In the genomic region with DNA sequence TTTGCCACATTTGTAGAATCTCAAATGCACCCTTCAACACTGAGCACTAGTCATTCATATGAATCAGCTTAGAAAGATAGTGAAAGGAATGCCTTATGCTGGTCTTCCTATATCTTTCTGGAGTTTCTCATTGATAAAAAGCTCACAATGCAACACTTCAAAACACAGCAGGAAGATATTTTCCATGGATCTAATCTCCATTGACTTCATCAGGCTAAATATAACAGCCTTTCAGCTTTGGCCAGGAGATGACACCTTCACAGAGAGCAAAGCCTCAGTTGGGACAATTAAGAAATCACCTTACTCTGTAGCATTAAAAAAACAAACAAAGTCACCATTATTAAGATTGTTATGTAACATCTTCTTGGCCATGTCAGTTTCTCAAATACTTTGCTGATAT, we compare ENCODE assay signal across 8 cellular contexts. TPM values are rescaled to one million over a fixed set of nuclear protein-coding genes. Genes with fewer than 3 reads are reported as not detected.
DNase-seq lines count a peak whose midpoint lies in the region; ATAC-seq, FAIRE-seq and TF ChIP-seq lines count a peak whose summit lies in the region.
"Had no signal": no experiment of that assay in that cellular context is flagged by ENCODE, and none has a peak within 500 bp of the region (broad histone marks: within the 10 kb centered on the region; RNA-seq: fewer than 3 reads in every experiment).

No MANE protein-coding gene starts in this region.

- TF ChIP-seq POLR2A in H54 (IDR thresholded peaks at IDR 0.05; ENCODE audit: low read depth, low read length) (no peak), gastrocnemius medialis (IDR thresholded peaks at IDR 0.05) (no peak)

- no peak overlapping the region for H3K4me3 ChIP-seq in foreskin fibroblast (ENCODE audit: low read depth in 1 of 2, low read length in 2 of 2)
- H3K4me3 ChIP-seq in gastrocnemius medialis = no peak overlapping the region
- no peak overlapping the region for H3K4me3 ChIP-seq in CD8-positive, alpha-beta memory T cell (ENCODE audit: low read length)

- no peaks in the 10 kb centered on the region for H3K9me3 ChIP-seq in gastrocnemius medialis
- H3K9me3 ChIP-seq in CD8-positive, alpha-beta memory T cell (ENCODE audit: low read length) = no peaks in the 10 kb centered on the region

- H3K27me3 ChIP-seq in gastrocnemius medialis = no peaks in the 10 kb centered on the region
- peaks cover 18% of the 10 kb centered on the region for H3K27me3 ChIP-seq in CD8-positive, alpha-beta memory T cell (ENCODE audit: insufficient read depth, low read length, poor library complexity, severe bottlenecking)

- peak; percentile 52 to 56 for ATAC-seq in gastrocnemius medialis
- ATAC-seq: activated CD8-positive, alpha-beta T cell treated with anti-CD3 and anti-CD28 coated beads for 36 hours had no signal

- H3K27me3 Mint-ChIP-seq in CD8-positive, alpha-beta memory T cell = peaks cover 20 to 69% of the 10 kb centered on the region in 2 donors

- H3K27ac Mint-ChIP-seq in CD8-positive, alpha-beta memory T cell = no peak overlapping the region
- H3K27ac Mint-ChIP-seq: activated CD8-positive, alpha-beta T cell treated with anti-CD3 and anti-CD28 coated beads for 36 hours had no signal

- no peaks in the 10 kb centered on the region for H3K36me3 Mint-ChIP-seq in CD8-positive, alpha-beta memory T cell

- H3K9me3 Mint-ChIP-seq in CD8-positive, alpha-beta memory T cell = no peaks in the 10 kb centered on the region
- H3K9me3 Mint-ChIP-seq: activated CD8-positive, alpha-beta T cell treated with anti-CD3 and anti-CD28 coated beads for 36 hours had no signal

- no peak overlapping the region for H3K27ac ChIP-seq in RWPE1
- H3K27ac ChIP-seq in gastrocnemius medialis = peak overlapping the region; percentile 68 to 94 (median 93)
- no peak overlapping the region for H3K27ac ChIP-seq in CD8-positive, alpha-beta memory T cell (ENCODE audit: low read depth, low read length)

- FAIRE-seq in H54 (lab: Jason Lieb, UNC) = peak; percentile 83

- CTCF ChIA-PET in RWPE1 (lab: Yijun Ruan, JAX) = interaction anchor here (0.6 to 1.7 kb wide), 6 partner anchors 55 to 973 kb away, joined by 3 to 11 read pairs (median 3); no protein-coding TSS in a partner anchor
- CTCF ChIA-PET in CD8-positive, alpha-beta memory T cell (lab: Charles Lee) = interaction anchor here (1.2 kb wide), 1 partner anchor 12 kb away, joined by 3 read pairs; no protein-coding TSS in a partner anchor

- H3K4me3 Mint-ChIP-seq in CD8-positive, alpha-beta memory T cell = no peak overlapping the region
- H3K4me3 Mint-ChIP-seq: activated CD8-positive, alpha-beta T cell treated with anti-CD3 and anti-CD28 coated beads for 36 hours had no signal

- H3K4me1 ChIP-seq in gastrocnemius medialis = peaks cover 78 to 81% of the 10 kb centered on the region in 2 donors
- peaks cover 5% of the 10 kb centered on the region for H3K4me1 ChIP-seq in CD8-positive, alpha-beta memory T cell (ENCODE audit: insufficient read depth, low read length)

- H3K36me3 ChIP-seq in gastrocnemius medialis = no peaks in the 10 kb centered on the region
- no peaks in the 10 kb centered on the region for H3K36me3 ChIP-seq in CD8-positive, alpha-beta memory T cell (ENCODE audit: insufficient read depth, low read length)

- POLR2A ChIA-PET in RWPE1 (lab: Yijun Ruan, JAX; ENCODE audit: low non-redundant PET) = no interaction called here
- POLR2A ChIA-PET in CD8-positive, alpha-beta memory T cell (lab: Charles Lee) = no interaction called here

- in situ Hi-C loops in gastrocnemius medialis (cut with MboI; ENCODE audit: low sequenced_read_pairs in 4 of 4) = loop anchor here in 2 of 4 donors (10.0 kb wide), 2 partner anchors 1307 to 1317 kb away; no protein-coding TSS in a partner anchor

- peaks cover 4 to 12% (median 9%) of the 10 kb centered on the region in 3 donors for H3K4me1 Mint-ChIP-seq in CD8-positive, alpha-beta memory T cell

- TF ChIP-seq CTCF in RWPE1 (conservative IDR thresholded peaks at IDR 0.05; ENCODE audit: low read depth) = 0 out of 2 replicates have a peak, but pooled peaks have one; percentile 22
- TF ChIP-seq CTCF in foreskin fibroblast (IDR thresholded peaks at IDR 0.05; ENCODE audit: low read depth, low read length) = peak; percentile 39
- peak in 3 of 5 experiments; percentile 14 to 53 (median 39) for TF ChIP-seq CTCF in gastrocnemius medialis (IDR thresholded peaks at IDR 0.05 in 4 of 5, conservative IDR thresholded peaks at IDR 0.05 in 1 of 5)

- intact Hi-C loops in gastrocnemius medialis (cut with DNase I; ENCODE audit: low total_unique reads) = no loop called here

- DNase-seq in H54 (ENCODE audit: insufficient read length, low spot score) = no peak
- DNase-seq in RWPE1 (ENCODE audit: low spot score) = no peak
- DNase-seq in foreskin fibroblast = peak in 1 of 2 donors; percentile 47
- DNase-seq in gastrocnemius medialis = no peak
- no peak for DNase-seq in cortex of kidney (lab: John Stamatoyannopoulos, UW)
- DNase-seq in activated naive CD4-positive, alpha-beta T cell treated with anti-CD3 and anti-CD28 coated beads, Interleukin-2, amount 50 U/mL, for 16 hours = no peak
- no peak for DNase-seq in CD8-positive, alpha-beta memory T cell
- DNase-seq: activated CD8-positive, alpha-beta T cell treated with anti-CD3 and anti-CD28 coated beads for 36 hours had no signal

RNA-seq across cellular contexts. Expression of gene NRP1, which starts 6.7 kb away (rescaled TPM):
- 10 to 100 TPM; 20.4 to 29.0 (median 22.1) TPM for total RNA-seq in gastrocnemius medialis
- total RNA-seq in CD8-positive, alpha-beta memory T cell = 1 to 10 TPM; 2.1 to 2.2 TPM
- polyA plus RNA-seq in CD8-positive, alpha-beta memory T cell = not detected

Comparison
In these comparisons a context has a peak if more than half of its experiments do, and no peak if none do; other contexts are left out.
1. H3K27ac ChIP-seq: peak in gastrocnemius medialis (4 of 4); none in RWPE1 (single experiment) and CD8-positive, alpha-beta memory T cell (single experiment).
2. RNA of gene NRP1, which starts 6.7 kb away (total RNA-seq): 20.4 to 29.0 TPM in gastrocnemius medialis; 2.1 to 2.2 TPM in CD8-positive, alpha-beta memory T cell; every median in the first group is over 4 times any median in the second.
3. Peak in every context shown above with its lines, with median percentiles within 50 percentile points of each other: CTCF ChIP-seq.